8 cellular contexts compared by ENCODE assay signal in genomic region chr16:66750279-66751134, GRCh38. TPM values are rescaled to one million over a fixed set of nuclear protein-coding genes. Genes with fewer than 3 reads are reported as not detected.
DNase-seq lines count a peak whose midpoint lies in the region; ATAC-seq and TF ChIP-seq lines count a peak whose summit lies in the region.

No MANE protein-coding gene starts in this region.

- DNase-seq in CD4-positive, CD25-positive, alpha-beta regulatory T cell, result no peak
- no peak for DNase-seq in activated naive CD8-positive, alpha-beta T cell treated with anti-CD3 and anti-CD28 coated beads, Interleukin-2, amount 50 U/mL, for 24 hours
- DNase-seq in kidney epithelial cell (ENCODE audit: low read depth) (no peak), anterior cingulate cortex (lab: John Stamatoyannopoulos, UW) (no peak), SW480 (ENCODE audit: low spot score) (no peak), A172 (ENCODE audit: low spot score) (no peak)

- peak overlapping the region; percentile 66 for H3K27ac ChIP-seq in CD4-positive, CD25-positive, alpha-beta regulatory T cell (ENCODE audit: insufficient read depth, low read length, poor library complexity, severe bottlenecking)
- no peak overlapping the region for H3K27ac ChIP-seq in thymus (ENCODE audit: low read depth)

- H3K27me3 Mint-ChIP-seq in CD4-positive, CD25-positive, alpha-beta regulatory T cell, result peaks cover 19% of the 10 kb centered on the region
- peaks cover 7% of the 10 kb centered on the region for H3K27me3 Mint-ChIP-seq in activated naive CD8-positive, alpha-beta T cell treated with anti-CD3 and anti-CD28 coated beads, Interleukin-2, amount 50 U/mL, for 24 hours

- H3K9me3 Mint-ChIP-seq in CD4-positive, CD25-positive, alpha-beta regulatory T cell, result no peaks in the 10 kb centered on the region
- H3K9me3 Mint-ChIP-seq in activated naive CD8-positive, alpha-beta T cell treated with anti-CD3 and anti-CD28 coated beads, Interleukin-2, amount 50 U/mL, for 24 hours, result no peaks in the 10 kb centered on the region

- H3K9me3 ChIP-seq in CD4-positive, CD25-positive, alpha-beta regulatory T cell (ENCODE audit: control insufficient read depth in 2 of 2, low read length in 2 of 2), result no peaks in the 10 kb centered on the region
- no peaks in the 10 kb centered on the region for H3K9me3 ChIP-seq in thymus (ENCODE audit: control insufficient read depth)

- H3K36me3 Mint-ChIP-seq in CD4-positive, CD25-positive, alpha-beta regulatory T cell, result peaks cover 12% of the 10 kb centered on the region
- peaks cover 23% of the 10 kb centered on the region for H3K36me3 Mint-ChIP-seq in activated naive CD8-positive, alpha-beta T cell treated with anti-CD3 and anti-CD28 coated beads, Interleukin-2, amount 50 U/mL, for 24 hours (ENCODE audit: low read depth)

- WGBS in thymus, result 23% methylated on average over 15 of the region's 15 CpGs

- H3K27ac Mint-ChIP-seq in CD4-positive, CD25-positive, alpha-beta regulatory T cell, result peak overlapping the region; percentile 90 to 96 (median 90)
- peak overlapping the region; percentile 86 for H3K27ac Mint-ChIP-seq in activated naive CD8-positive, alpha-beta T cell treated with anti-CD3 and anti-CD28 coated beads, Interleukin-2, amount 50 U/mL, for 24 hours

- H3K36me3 ChIP-seq in CD4-positive, CD25-positive, alpha-beta regulatory T cell (ENCODE audit: control insufficient read depth, insufficient read depth, low read length), result peaks cover 31% of the 10 kb centered on the region
- H3K36me3 ChIP-seq in kidney epithelial cell (ENCODE audit: control insufficient read depth, insufficient read depth, low read length), result no peaks in the 10 kb centered on the region
- H3K36me3 ChIP-seq in thymus (ENCODE audit: control insufficient read depth, insufficient read depth), result peaks cover 26% of the 10 kb centered on the region

- no peak for TF ChIP-seq CTCF in kidney epithelial cell (IDR thresholded peaks at IDR 0.05; ENCODE audit: insufficient read depth, low read length, poor library complexity, severe bottlenecking)

- peak overlapping the region; percentile 93 for H3K4me3 ChIP-seq in CD4-positive, CD25-positive, alpha-beta regulatory T cell (ENCODE audit: low read depth, low read length)
- H3K4me3 ChIP-seq in kidney epithelial cell (ENCODE audit: low read depth, low read length) (peak overlapping the region; percentile 99), thymus (ENCODE audit: low read length) (peak overlapping the region; percentile 91)

- peaks cover 14% of the 10 kb centered on the region for H3K27me3 ChIP-seq in CD4-positive, CD25-positive, alpha-beta regulatory T cell (ENCODE audit: control insufficient read depth, insufficient read depth, low read length)
- H3K27me3 ChIP-seq in kidney epithelial cell (ENCODE audit: control insufficient read depth, insufficient read depth, low read length) (no peaks in the 10 kb centered on the region), thymus (ENCODE audit: control insufficient read depth, insufficient read depth) (peaks cover 6% of the 10 kb centered on the region)

- H3K4me1 Mint-ChIP-seq in CD4-positive, CD25-positive, alpha-beta regulatory T cell, result peaks cover 9 to 50% (median 36%) of the 10 kb centered on the region in 4 donors
- peaks cover 46% of the 10 kb centered on the region for H3K4me1 Mint-ChIP-seq in activated naive CD8-positive, alpha-beta T cell treated with anti-CD3 and anti-CD28 coated beads, Interleukin-2, amount 50 U/mL, for 24 hours

- no peak for ATAC-seq in CD4-positive, CD25-positive, alpha-beta regulatory T cell (ENCODE audit: low read depth in 2 of 2)
- ATAC-seq in HG02885 (IDR thresholded peaks at IDR 0.05; ENCODE audit: poor library complexity, unreplicated experiment), result peak; percentile 4
- ATAC-seq in activated naive CD8-positive, alpha-beta T cell treated with anti-CD3 and anti-CD28 coated beads, Interleukin-2, amount 50 U/mL, for 24 hours, result no peak

- peaks cover 28% of the 10 kb centered on the region for H3K4me1 ChIP-seq in CD4-positive, CD25-positive, alpha-beta regulatory T cell (ENCODE audit: control insufficient read depth, insufficient read depth, low read length, poor library complexity, severe bottlenecking)
- H3K4me1 ChIP-seq in thymus (ENCODE audit: control insufficient read depth, insufficient read depth, low read length), result peaks cover 4% of the 10 kb centered on the region

- peak overlapping the region; percentile 77 to 97 (median 92) for H3K4me3 Mint-ChIP-seq in CD4-positive, CD25-positive, alpha-beta regulatory T cell
- peak overlapping the region; percentile 97 for H3K4me3 Mint-ChIP-seq in activated naive CD8-positive, alpha-beta T cell treated with anti-CD3 and anti-CD28 coated beads, Interleukin-2, amount 50 U/mL, for 24 hours

RNA-seq across cellular contexts. Expression of gene DYNC1LI2, which starts 0.9 kb away (rescaled TPM):
- 91.9 TPM for total RNA-seq in CD4-positive, CD25-positive, alpha-beta regulatory T cell
- 10 to 100 TPM; 22.4 to 30.6 (median 24.4) TPM for polyA plus RNA-seq in CD4-positive, CD25-positive, alpha-beta regulatory T cell
- 109 and 126 TPM in 2 replicates for total RNA-seq in kidney epithelial cell
- polyA plus RNA-seq in thymus, result 44.9 TPM
- total RNA-seq in A172 (2014; rRNA removed; shearing (Covaris generic)), result 57.1 and 59.0 TPM in 2 replicates

RNA-seq across cellular contexts. Expression of gene TERB1, which starts 50.9 kb away (rescaled TPM):
- total RNA-seq in CD4-positive, CD25-positive, alpha-beta regulatory T cell, result 0.20 TPM
- not detected for polyA plus RNA-seq in CD4-positive, CD25-positive, alpha-beta regulatory T cell
- 0.27 TPM in 1 of 2 replicates, not detected in the other for total RNA-seq in kidney epithelial cell
- 0.07 TPM for polyA plus RNA-seq in thymus
- 0.07 TPM in 1 of 2 replicates, not detected in the other for total RNA-seq in A172 (2014; rRNA removed; shearing (Covaris generic))

RNA-seq across cellular contexts. Expression of gene CMTM4, which starts 54.0 kb away (rescaled TPM):
- 0.64 TPM for total RNA-seq in CD4-positive, CD25-positive, alpha-beta regulatory T cell
- polyA plus RNA-seq in CD4-positive, CD25-positive, alpha-beta regulatory T cell, result under 1 TPM; 0.10 to 0.20 (median 0.15) TPM
- total RNA-seq in kidney epithelial cell, result 74.3 and 75.2 TPM in 2 replicates
- polyA plus RNA-seq in thymus, result 3.4 TPM
- total RNA-seq in A172 (2014; rRNA removed; shearing (Covaris generic)), result 34.8 and 35.0 TPM in 2 replicates

Comparison
In these comparisons a context has a peak if more than half of its experiments do, and no peak if none do; other contexts are left out.
1. RNA of gene CMTM4, which starts 54.0 kb away (total RNA-seq): 74.3 to 75.2 TPM in kidney epithelial cell and 34.8 to 35.0 TPM in A172; 0.64 TPM in CD4-positive, CD25-positive, alpha-beta regulatory T cell (single experiment); every median in the first group is over 10 times any median in the second.
2. Peak in every context shown above with its lines, with median percentiles within 50 percentile points of each other: H3K4me3 ChIP-seq.